1 cellular context compared by ENCODE assay signal in genomic region chr2:195496991-195497390, GRCh38.
TF ChIP-seq lines count a peak whose summit lies in the region.

No MANE protein-coding gene starts in this region.

TF ChIP-seq in GM12878, 131 proteins besides CTCF, POLR2A, EP300 and RAD21 (continued from another document):
- TF ChIP-seq ZNF687 (IDR thresholded peaks at IDR 0.05) = no peak
- no peak for TF ChIP-seq CEBPB (IDR thresholded peaks at IDR 0.05; ENCODE audit: borderline replicate concordance in 1 of 2, low read depth in 2 of 2, low read length in 2 of 2)
- no peak for TF ChIP-seq MYB (IDR thresholded peaks at IDR 0.05; ENCODE audit: borderline replicate concordance, low read depth, low read length)
- TF ChIP-seq NFXL1 (IDR thresholded peaks at IDR 0.05; ENCODE audit: borderline replicate concordance) = no peak
- no peak for TF ChIP-seq NR2C1 (IDR thresholded peaks at IDR 0.05)
- no peak for TF ChIP-seq IKZF2 (IDR thresholded peaks at IDR 0.05)
- no peak for TF ChIP-seq BMI1 (IDR thresholded peaks at IDR 0.05; ENCODE audit: borderline replicate concordance)
- no peak for TF ChIP-seq RCOR1 (conservative IDR thresholded peaks at IDR 0.05; ENCODE audit: low read depth, low read length)
- TF ChIP-seq JUNB (IDR thresholded peaks at IDR 0.05) = no peak
- TF ChIP-seq MEF2B (IDR thresholded peaks at IDR 0.05; ENCODE audit: partially characterized antibody, poor library complexity, severe bottlenecking) = no peak
- TF ChIP-seq CREB1 (IDR thresholded peaks at IDR 0.05; ENCODE audit: low read depth) = no peak
